ENCODE assay signal across 10 cellular contexts in the genomic region with DNA sequence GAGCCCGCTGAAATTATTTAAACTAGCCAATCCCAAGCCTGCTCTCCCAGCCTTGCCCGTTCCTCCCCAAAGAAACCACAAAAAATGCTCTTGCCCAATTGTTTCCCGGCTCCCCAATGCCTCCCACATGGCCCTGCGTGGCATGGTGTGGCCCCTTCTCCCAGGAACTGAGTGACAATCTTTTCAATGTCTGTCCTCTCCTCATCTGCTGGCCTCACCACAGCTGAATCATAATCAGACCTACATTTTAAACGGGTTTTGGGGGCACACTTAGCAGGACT.
A peak's percentile ranks its signal among the peaks of the same experiment; 100 is the strongest.
DNase-seq lines count a peak whose midpoint lies in the region; ATAC-seq and TF ChIP-seq lines count a peak whose summit lies in the region.
"Had no signal": no experiment of that assay in that cellular context is flagged by ENCODE, and none has a peak within 500 bp of the region (broad histone marks: within the 10 kb centered on the region; RNA-seq: fewer than 3 reads in every experiment).

No MANE protein-coding gene starts in this region.

- H3K27me3 ChIP-seq in layer of hippocampus (ENCODE audit: control insufficient read depth, insufficient read depth, low read length) (no peaks in the 10 kb centered on the region), BE2C (no peaks in the 10 kb centered on the region)

- no peak for DNase-seq in activated CD4-positive, alpha-beta T cell treated with anti-CD3 and anti-CD28 coated beads for 36 hours
- DNase-seq in activated CD4-positive, alpha-beta T cell treated with anti-CD3 and anti-CD28 coated beads for 1 hour, result no peak
- DNase-seq in activated CD8-positive, alpha-beta T cell treated with anti-CD3 and anti-CD28 coated beads for 36 hours, result no peak
- peak in 1 of 49 donors; percentile 3 for DNase-seq in substantia nigra (lab: John Stamatoyannopoulos, UW)
- DNase-seq in BE2C, result no peak

- TF ChIP-seq CTCF in activated CD8-positive, alpha-beta T cell treated with anti-CD3 and anti-CD28 coated beads for 36 hours (IDR thresholded peaks at IDR 0.05), result no peak
- no peak for TF ChIP-seq CTCF in BE2C (IDR thresholded peaks at IDR 0.05; ENCODE audit: low read depth, low read length)

- H3K27me3 Mint-ChIP-seq in activated CD4-positive, alpha-beta T cell treated with anti-CD3 and anti-CD28 coated beads for 36 hours, result no peaks in the 10 kb centered on the region
- no peaks in the 10 kb centered on the region for H3K27me3 Mint-ChIP-seq in activated CD8-positive, alpha-beta T cell treated with anti-CD3 and anti-CD28 coated beads for 36 hours

- H3K27ac ChIP-seq in layer of hippocampus (ENCODE audit: low read depth, low read length) (peak overlapping the region; percentile 8), substantia nigra (ENCODE audit: low read depth, low read length, poor library complexity, severe bottlenecking) (peak overlapping the region; percentile 72)
- H3K27ac ChIP-seq: RWPE1 had no signal

- H3K4me3 Mint-ChIP-seq in activated CD4-positive, alpha-beta T cell treated with anti-CD3 and anti-CD28 coated beads for 36 hours, result no peak overlapping the region
- no peak overlapping the region for H3K4me3 Mint-ChIP-seq in activated CD8-positive, alpha-beta T cell treated with anti-CD3 and anti-CD28 coated beads for 36 hours

- H3K36me3 Mint-ChIP-seq in activated CD4-positive, alpha-beta T cell treated with anti-CD3 and anti-CD28 coated beads for 36 hours (ENCODE audit: low read depth), result no peaks in the 10 kb centered on the region
- H3K36me3 Mint-ChIP-seq in activated CD8-positive, alpha-beta T cell treated with anti-CD3 and anti-CD28 coated beads for 36 hours (ENCODE audit: low read depth), result no peaks in the 10 kb centered on the region

- peak overlapping the region; percentile 76 for H3K27ac Mint-ChIP-seq in activated CD4-positive, alpha-beta T cell treated with anti-CD3 and anti-CD28 coated beads for 36 hours
- peak overlapping the region; percentile 73 for H3K27ac Mint-ChIP-seq in activated CD8-positive, alpha-beta T cell treated with anti-CD3 and anti-CD28 coated beads for 36 hours

- H3K4me3 ChIP-seq in BE2C (ENCODE audit: low read depth, low read length), result no peak overlapping the region
- H3K4me3 ChIP-seq: A549 had no signal

- ATAC-seq in activated CD4-positive, alpha-beta T cell treated with anti-CD3 and anti-CD28 coated beads for 36 hours, result no peak
- ATAC-seq in activated CD8-positive, alpha-beta T cell treated with anti-CD3 and anti-CD28 coated beads for 36 hours, result no peak
- no peak for ATAC-seq in HG02588 (IDR thresholded peaks at IDR 0.05; ENCODE audit: unreplicated experiment)
- ATAC-seq in HG03159 (IDR thresholded peaks at IDR 0.05; ENCODE audit: unreplicated experiment), result no peak

- H3K4me1 Mint-ChIP-seq in activated CD4-positive, alpha-beta T cell treated with anti-CD3 and anti-CD28 coated beads for 36 hours, result peaks cover 22% of the 10 kb centered on the region
- peaks cover 34% of the 10 kb centered on the region for H3K4me1 Mint-ChIP-seq in activated CD8-positive, alpha-beta T cell treated with anti-CD3 and anti-CD28 coated beads for 36 hours (ENCODE audit: low read depth)

- no peaks in the 10 kb centered on the region for H3K9me3 Mint-ChIP-seq in activated CD4-positive, alpha-beta T cell treated with anti-CD3 and anti-CD28 coated beads for 36 hours (ENCODE audit: low read depth)
- H3K9me3 Mint-ChIP-seq in activated CD8-positive, alpha-beta T cell treated with anti-CD3 and anti-CD28 coated beads for 36 hours, result no peaks in the 10 kb centered on the region

- CTCF ChIA-PET in activated CD4-positive, alpha-beta T cell treated with anti-CD3 and anti-CD28 coated beads for 36 hours (lab: Charles Lee), result no interaction called here
- CTCF ChIA-PET in activated CD8-positive, alpha-beta T cell treated with anti-CD3 and anti-CD28 coated beads for 36 hours (lab: Charles Lee), result interaction anchor here (1.2 kb wide), 1 partner anchor 305 kb away, joined by 3 read pairs; no protein-coding TSS in a partner anchor

- H3K4me1 ChIP-seq in BE2C, result no peaks in the 10 kb centered on the region
- H3K4me1 ChIP-seq: A549 had no signal

- intact Hi-C loops in activated CD4-positive, alpha-beta T cell treated with anti-CD3 and anti-CD28 coated beads for 36 hours (cut with DNase I, micrococcal nuclease), result loop anchor here (5.0 to 10.0 kb wide), 7 partner anchors 219 to 1379 kb away; a partner anchor contains a TSS
- intact Hi-C loops in activated CD8-positive, alpha-beta T cell treated with anti-CD3 and anti-CD28 coated beads for 36 hours (cut with micrococcal nuclease), result loop anchor here (5.0 kb wide), 1 partner anchor 399 kb away; no protein-coding TSS in a partner anchor

- no peaks in the 10 kb centered on the region for H3K36me3 ChIP-seq in BE2C

- H3K9me3 ChIP-seq in BE2C, result no peaks in the 10 kb centered on the region
- H3K9me3 ChIP-seq: A549 had no signal

- POLR2A ChIA-PET in activated CD4-positive, alpha-beta T cell treated with anti-CD3 and anti-CD28 coated beads for 36 hours (lab: Charles Lee), result no interaction called here
- POLR2A ChIA-PET in activated CD8-positive, alpha-beta T cell treated with anti-CD3 and anti-CD28 coated beads for 36 hours (lab: Charles Lee), result no interaction called here
